ENCODE assay signal across 23 cellular contexts in the genomic region with DNA sequence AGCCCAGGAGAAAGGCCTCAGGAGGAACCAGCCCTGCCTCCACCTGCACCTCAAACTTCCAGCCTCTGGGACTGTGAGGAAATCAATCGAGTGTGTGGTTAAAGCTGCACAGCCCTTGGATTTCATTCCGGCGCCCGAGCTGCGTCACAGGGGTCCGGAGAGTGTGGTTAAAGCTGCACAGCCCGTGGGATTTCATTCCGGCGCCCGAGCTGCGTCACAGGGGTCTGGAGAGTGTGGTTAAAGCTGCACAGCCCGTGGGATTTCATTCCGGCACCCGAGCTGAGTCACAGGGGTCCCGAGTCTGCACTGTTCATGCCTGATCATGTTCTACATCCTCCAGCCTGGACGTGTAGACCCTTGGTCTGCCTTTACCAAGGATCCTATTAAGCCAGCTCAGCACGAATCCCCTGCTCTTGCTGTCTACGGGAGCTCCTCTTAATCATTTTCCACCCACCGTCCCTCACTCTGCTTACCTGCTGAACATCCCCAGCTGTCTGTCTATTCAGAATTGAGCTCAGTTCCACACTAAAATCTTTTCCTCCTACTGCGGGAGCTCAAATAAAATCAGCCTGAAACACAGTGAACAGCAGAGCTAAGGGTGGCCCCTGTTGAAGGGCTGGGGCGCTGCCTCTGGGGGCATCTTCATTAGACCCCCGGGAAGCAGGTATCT.
"Had no signal": no experiment of that assay in that cellular context is flagged by ENCODE, and none has a peak within 500 bp of the region (broad histone marks: within the 10 kb centered on the region; RNA-seq: fewer than 3 reads in every experiment).

No MANE protein-coding gene starts in this region.

- ATAC-seq: gastrocnemius medialis; left cardiac atrium; lower lobe of right lung; natural killer cell treated with Interleukin-12 subunit alpha and Interleukin-12 subunit beta and Interleukin-15 and Interleukin-18, amount 100 ng/mL, for 72 hours; right lobe of liver; stimulated activated naive B cell treated with anti-CD40 and anti-IgM and Interleukin-4, amounts not matched to agents 10 μg/mL and 1 μg/mL and 100 μg/mL, for 72 hours; stimulated activated naive CD8-positive, alpha-beta T cell treated with anti-CD3 and anti-CD28 coated beads, Interleukin-15, amount 100 ng/mL, for 72 hours had no signal

- H2AFZ ChIP-seq: parathyroid adenoma had no signal

- H3K36me3 ChIP-seq: esophagus muscularis mucosa, gastrocnemius medialis, left ventricle myocardium inferior, lower lobe of right lung, prostate gland, right lobe of liver, tibial nerve had no signal

- H3K4me1 Mint-ChIP-seq: immature natural killer cell, memory B cell had no signal

- H3K27me3 ChIP-seq: right lobe of liver, testis had no signal

- H3K4me3 ChIP-seq: dorsolateral prefrontal cortex, esophagus muscularis mucosa, gastrocnemius medialis, left ventricle myocardium inferior, lower lobe of right lung, prostate gland, right lobe of liver, testis, tibial nerve had no signal

- H3K9ac ChIP-seq: parathyroid adenoma had no signal

- DNase-seq: cortex of kidney; effector CD8-positive, alpha-beta T cell; gastrocnemius medialis; immature natural killer cell; left cardiac atrium; left ventricle myocardium inferior; lower lobe of right lung; retina; right lobe of liver; stimulated activated CD4-positive, alpha-beta T cell treated with anti-CD3 and anti-CD28 coated beads, Interleukin-2, amount 100 ng/mL, for 24 hours; stimulated activated CD4-positive, alpha-beta T cell treated with anti-CD3 and anti-CD28 coated beads, Interleukin-4, amount 100 ng/mL, for 4 hours; stimulated activated naive B cell treated with anti-CD40 and anti-IgM and Interleukin-4, amounts not matched to agents 10 μg/mL and 1 μg/mL and 100 μg/mL, for 72 hours; stimulated activated naive CD8-positive, alpha-beta T cell treated with anti-CD3 and anti-CD28 coated beads, Interleukin-15, amount 100 ng/mL, for 72 hours; testis had no signal

- H3K4me3 Mint-ChIP-seq: immature natural killer cell; memory B cell; mesothelial cell of epicardium; natural killer cell treated with Interleukin-12 subunit alpha and Interleukin-12 subunit beta and Interleukin-15 and Interleukin-18, amount 100 ng/mL, for 72 hours; stimulated activated naive B cell treated with anti-CD40 and anti-IgM and Interleukin-4, amounts not matched to agents 10 μg/mL and 1 μg/mL and 100 μg/mL, for 72 hours; stimulated activated naive CD8-positive, alpha-beta T cell treated with anti-CD3 and anti-CD28 coated beads, Interleukin-15, amount 100 ng/mL, for 72 hours had no signal

- H3K27ac Mint-ChIP-seq: immature natural killer cell; memory B cell; mesothelial cell of epicardium; natural killer cell treated with Interleukin-12 subunit alpha and Interleukin-12 subunit beta and Interleukin-15 and Interleukin-18, amount 100 ng/mL, for 72 hours; stimulated activated naive B cell treated with anti-CD40 and anti-IgM and Interleukin-4, amounts not matched to agents 10 μg/mL and 1 μg/mL and 100 μg/mL, for 72 hours; stimulated activated naive CD8-positive, alpha-beta T cell treated with anti-CD3 and anti-CD28 coated beads, Interleukin-15, amount 100 ng/mL, for 72 hours had no signal

- H3K36me3 Mint-ChIP-seq: immature natural killer cell; memory B cell; mesothelial cell of epicardium; natural killer cell treated with Interleukin-12 subunit alpha and Interleukin-12 subunit beta and Interleukin-15 and Interleukin-18, amount 100 ng/mL, for 72 hours; stimulated activated naive B cell treated with anti-CD40 and anti-IgM and Interleukin-4, amounts not matched to agents 10 μg/mL and 1 μg/mL and 100 μg/mL, for 72 hours had no signal

- H3K9me3 Mint-ChIP-seq: immature natural killer cell; memory B cell; mesothelial cell of epicardium; natural killer cell treated with Interleukin-12 subunit alpha and Interleukin-12 subunit beta and Interleukin-15 and Interleukin-18, amount 100 ng/mL, for 72 hours; stimulated activated naive B cell treated with anti-CD40 and anti-IgM and Interleukin-4, amounts not matched to agents 10 μg/mL and 1 μg/mL and 100 μg/mL, for 72 hours; stimulated activated naive CD8-positive, alpha-beta T cell treated with anti-CD3 and anti-CD28 coated beads, Interleukin-15, amount 100 ng/mL, for 72 hours had no signal

- H3K4me1 ChIP-seq: esophagus muscularis mucosa, gastrocnemius medialis, left ventricle myocardium inferior, lower lobe of right lung, parathyroid adenoma, prostate gland, right lobe of liver, testis, tibial nerve had no signal

- H3K27ac ChIP-seq: dorsolateral prefrontal cortex, epithelial cell of prostate, esophagus muscularis mucosa, gastrocnemius medialis, left ventricle myocardium inferior, lower lobe of right lung, parathyroid adenoma, prostate gland, right lobe of liver, testis, tibial nerve had no signal

- H3K9me3 ChIP-seq: esophagus muscularis mucosa, gastrocnemius medialis, left ventricle myocardium inferior, lower lobe of right lung, prostate gland, right lobe of liver, testis, tibial nerve had no signal
